In genomic region chr9:108779506-108779905, GRCh38 we compare ENCODE assay signal across 22 cellular contexts.
DNase-seq lines count a peak whose midpoint lies in the region; ATAC-seq and TF ChIP-seq lines count a peak whose summit lies in the region.
"Had no signal": no experiment of that assay in that cellular context is flagged by ENCODE, and none has a peak within 500 bp of the region (broad histone marks: within the 10 kb centered on the region; RNA-seq: fewer than 3 reads in every experiment).

No MANE protein-coding gene starts in this region.

- intact Hi-C loops in posterior vena cava (cut with DNase I) (no loop called here), ascending aorta (cut with DNase I) (no loop called here)

- DNase-seq in NCI-H69 (lab: John Stamatoyannopoulos, UW), result peak; percentile 37
- DNase-seq in foreskin melanocyte, result peak; percentile 25
- peak; percentile 32 for DNase-seq in myocyte (ENCODE audit: low read depth)
- peak in 37 of 49 donors; percentile 10 to 83 (median 39) for DNase-seq in substantia nigra (lab: John Stamatoyannopoulos, UW)
- no peak for DNase-seq in H7
- no peak for DNase-seq in posterior vena cava (ENCODE audit: low spot score)
- no peak for DNase-seq in ascending aorta (ENCODE audit: low spot score in 2 of 2)
- DNase-seq: activated CD8-positive, alpha-beta T cell treated with anti-CD3 and anti-CD28 coated beads for 36 hours; activated naive CD4-positive, alpha-beta T cell treated with anti-CD3 and anti-CD28 coated beads, Interleukin-2, amount 50 U/mL, for 16 hours; colonic mucosa; effector CD8-positive, alpha-beta T cell; glutamatergic neuron; NCI-H1417 treated with DMSO at 0.1 percent for 48 hours; NCI-H2029 treated with DMSO at 0.1 percent for 48 hours; NCI-H526; ovary; PC-9; right cardiac atrium; spleen had no signal

- no peak for ATAC-seq in GM21526 (IDR thresholded peaks at IDR 0.05; ENCODE audit: low FRiP score, unreplicated experiment)
- ATAC-seq: activated CD8-positive, alpha-beta T cell treated with anti-CD3 and anti-CD28 coated beads for 36 hours; Right ventricle myocardium inferior had no signal

- H3K36me3 ChIP-seq in H7 (replicated peaks; ENCODE audit: control insufficient read depth, insufficient read depth, low read length) (no peaks in the 10 kb centered on the region), ascending aorta (no peaks in the 10 kb centered on the region)
- H3K36me3 ChIP-seq: colonic mucosa, ovary, spleen had no signal

- H3K4me3 ChIP-seq in H7 (ENCODE audit: insufficient read depth, low read depth, low read length), result no peak overlapping the region
- H3K4me3 ChIP-seq in ascending aorta, result no peak overlapping the region
- H3K4me3 ChIP-seq: colonic mucosa, ovary, PC-9, spleen had no signal

- H3K27me3 ChIP-seq in H7 (ENCODE audit: control insufficient read depth, insufficient read depth, low read length) (no peaks in the 10 kb centered on the region), ascending aorta (no peaks in the 10 kb centered on the region)
- H3K27me3 ChIP-seq: colonic mucosa, ovary had no signal

- no peaks in the 10 kb centered on the region for H3K9me3 ChIP-seq in ascending aorta
- H3K9me3 ChIP-seq: colonic mucosa, ovary, spleen had no signal

- TF ChIP-seq CTCF in ascending aorta (IDR thresholded peaks at IDR 0.05), result no peak

- no peaks in the 10 kb centered on the region for H3K4me1 ChIP-seq in ascending aorta
- H3K4me1 ChIP-seq: colonic mucosa had no signal

- H3K27ac ChIP-seq in substantia nigra (ENCODE audit: low read depth, low read length, poor library complexity, severe bottlenecking) (peak overlapping the region; percentile 77), ascending aorta (no peak overlapping the region)
- H3K27ac ChIP-seq: C4-2B, colonic mucosa, ovary, PC-9, spleen had no signal

Comparison
In these comparisons a context has a peak if more than half of its experiments do, and no peak if none do; other contexts are left out.
1. DNase-seq: peak in NCI-H69 (single experiment), foreskin melanocyte (single experiment), myocyte (single experiment) and substantia nigra (37 of 49); none in H7 (single experiment), posterior vena cava (single experiment) and ascending aorta (0 of 2).